Comparison of ENCODE assay signal across 28 cellular contexts in genomic region chr9:101442248-101443136, GRCh38. TPM values are rescaled to one million over a fixed set of nuclear protein-coding genes. Genes with fewer than 3 reads are reported as not detected.
DNase-seq lines count a peak whose midpoint lies in the region; ATAC-seq and FAIRE-seq lines count a peak whose summit lies in the region.
"Had no signal": no experiment of that assay in that cellular context is flagged by ENCODE, and none has a peak within 500 bp of the region (broad histone marks: within the 10 kb centered on the region; RNA-seq: fewer than 3 reads in every experiment).

No MANE protein-coding gene starts in this region.

- no peak overlapping the region for H3K9ac ChIP-seq in rectal smooth muscle tissue (ENCODE audit: low read length)

- peaks cover 4% of the 10 kb centered on the region in 2 donors for H3K4me1 Mint-ChIP-seq in natural killer cell treated with Interleukin-12 subunit alpha and Interleukin-12 subunit beta and Interleukin-15 and Interleukin-18, amount 100 ng/mL, for 72 hours (ENCODE audit: low read depth in 2 of 2)
- H3K4me1 Mint-ChIP-seq: activated CD4-positive, alpha-beta memory T cell treated with anti-CD3 and anti-CD28 coated beads, Interleukin-2, amount 10 ng/mL, durations not matched to agents 7 days and 5 days; immature natural killer cell; stimulated activated memory B cell treated with anti-CD40 and anti-IgM and Interleukin-4, amounts not matched to agents 10 μg/mL and 1 μg/mL and 100 μg/mL, for 72 hours had no signal

- no peaks in the 10 kb centered on the region for H3K9me3 Mint-ChIP-seq in natural killer cell treated with Interleukin-12 subunit alpha and Interleukin-12 subunit beta and Interleukin-15 and Interleukin-18, amount 100 ng/mL, for 72 hours
- H3K9me3 Mint-ChIP-seq: activated CD4-positive, alpha-beta memory T cell treated with anti-CD3 and anti-CD28 coated beads, Interleukin-2, amount 10 ng/mL, durations not matched to agents 7 days and 5 days; stimulated activated memory B cell treated with anti-CD40 and anti-IgM and Interleukin-4, amounts not matched to agents 10 μg/mL and 1 μg/mL and 100 μg/mL, for 72 hours had no signal

- H3K36me3 Mint-ChIP-seq in natural killer cell treated with Interleukin-12 subunit alpha and Interleukin-12 subunit beta and Interleukin-15 and Interleukin-18, amount 100 ng/mL, for 72 hours, result no peaks in the 10 kb centered on the region
- H3K36me3 Mint-ChIP-seq: immature natural killer cell; stimulated activated memory B cell treated with anti-CD40 and anti-IgM and Interleukin-4, amounts not matched to agents 10 μg/mL and 1 μg/mL and 100 μg/mL, for 72 hours had no signal

- DNase-seq in DMS 273 (lab: John Stamatoyannopoulos, UW; ENCODE audit: unreplicated experiment) (peak; percentile 17), DMS 273 treated with DMSO at 0.1 percent for 48 hours (lab: John Stamatoyannopoulos, UW) (no peak), hepatic stellate cell (ENCODE audit: low spot score) (no peak)
- DNase-seq in natural killer cell treated with Interleukin-12 subunit alpha and Interleukin-12 subunit beta and Interleukin-15 and Interleukin-18, amount 100 ng/mL, for 72 hours (ENCODE audit: low spot score), result no peak
- DNase-seq: activated CD4-positive, alpha-beta memory T cell treated with anti-CD3 and anti-CD28 coated beads, Interleukin-2, amount 10 ng/mL, durations not matched to agents 7 days and 5 days; activated effector memory CD4-positive, alpha-beta T cell treated with Interleukin-2 at 50 U/mL for 16 hours; activated T-cell treated with anti-CD3 and anti-CD28 coated beads for 4 hours; effector memory CD4-positive, alpha-beta T cell; foreskin fibroblast; immature natural killer cell; NCI-H187; stimulated activated CD4-positive, alpha-beta T cell treated with anti-CD3 and anti-CD28 coated beads, Interleukin-2, amount 100 ng/mL, for 24 hours; T-helper 1 cell had no signal

- no peak overlapping the region for H3K4me3 Mint-ChIP-seq in natural killer cell treated with Interleukin-12 subunit alpha and Interleukin-12 subunit beta and Interleukin-15 and Interleukin-18, amount 100 ng/mL, for 72 hours
- H3K4me3 Mint-ChIP-seq: activated CD4-positive, alpha-beta memory T cell treated with anti-CD3 and anti-CD28 coated beads, Interleukin-2, amount 10 ng/mL, durations not matched to agents 7 days and 5 days; immature natural killer cell; stimulated activated memory B cell treated with anti-CD40 and anti-IgM and Interleukin-4, amounts not matched to agents 10 μg/mL and 1 μg/mL and 100 μg/mL, for 72 hours had no signal

- no peaks in the 10 kb centered on the region for H3K36me3 ChIP-seq in rectal smooth muscle tissue (ENCODE audit: control insufficient read depth, insufficient read depth, low read length)
- H3K36me3 ChIP-seq: SJSA1, suprapubic skin had no signal

- peaks cover 27 to 49% of the 10 kb centered on the region in 2 donors for H3K27me3 Mint-ChIP-seq in natural killer cell treated with Interleukin-12 subunit alpha and Interleukin-12 subunit beta and Interleukin-15 and Interleukin-18, amount 100 ng/mL, for 72 hours

- FAIRE-seq in islet of Langerhans (lab: Jason Lieb, UNC), result peak; percentile 51
- FAIRE-seq: colon had no signal

- no peaks in the 10 kb centered on the region for H3K27me3 ChIP-seq in rectal smooth muscle tissue (ENCODE audit: control insufficient read depth, insufficient read depth, low read length)
- H3K27me3 ChIP-seq: suprapubic skin had no signal

- no peaks in the 10 kb centered on the region for H3K4me1 ChIP-seq in rectal smooth muscle tissue (ENCODE audit: control insufficient read depth, insufficient read depth, low read length)
- H3K4me1 ChIP-seq: suprapubic skin had no signal

- no peak for ATAC-seq in natural killer cell treated with Interleukin-12 subunit alpha and Interleukin-12 subunit beta and Interleukin-15 and Interleukin-18, amount 100 ng/mL, for 72 hours
- ATAC-seq: activated CD4-positive, CD25-positive, alpha-beta regulatory T cell treated with anti-CD3 and anti-CD28 coated beads, Interleukin-2, amount 50 U/mL, for 24 hours; HCT116; stimulated activated memory B cell treated with anti-CD40 and anti-IgM and Interleukin-4, amounts not matched to agents 10 μg/mL and 1 μg/mL and 100 μg/mL, for 72 hours had no signal

- H3K27ac Mint-ChIP-seq in natural killer cell treated with Interleukin-12 subunit alpha and Interleukin-12 subunit beta and Interleukin-15 and Interleukin-18, amount 100 ng/mL, for 72 hours, result no peak overlapping the region
- H3K27ac Mint-ChIP-seq: activated CD4-positive, alpha-beta memory T cell treated with anti-CD3 and anti-CD28 coated beads, Interleukin-2, amount 10 ng/mL, durations not matched to agents 7 days and 5 days; immature natural killer cell; stimulated activated memory B cell treated with anti-CD40 and anti-IgM and Interleukin-4, amounts not matched to agents 10 μg/mL and 1 μg/mL and 100 μg/mL, for 72 hours had no signal

- H3K4me3 ChIP-seq in rectal smooth muscle tissue (ENCODE audit: low read length), result no peak overlapping the region
- H3K4me3 ChIP-seq: lung, psoas muscle, SJSA1, smooth muscle cell, suprapubic skin had no signal

- peak overlapping the region; percentile 17 for H3K27ac ChIP-seq in rectal smooth muscle tissue (ENCODE audit: low read depth, low read length)
- H3K27ac ChIP-seq: 22Rv1, HL-60, psoas muscle, SJSA1, suprapubic skin had no signal

RNA-seq across cellular contexts. Expression of gene ALDOB, which starts 6.9 kb away (rescaled TPM):
- not detected for total RNA-seq in natural killer cell treated with Interleukin-12 subunit alpha and Interleukin-12 subunit beta and Interleukin-15 and Interleukin-18, amount 100 ng/mL, for 72 hours
- total RNA-seq: activated CD4-positive, alpha-beta memory T cell treated with anti-CD3 and anti-CD28 coated beads, Interleukin-2, amount 10 ng/mL, durations not matched to agents 7 days and 5 days; LHCN-M2; SJSA1; smooth muscle cell had no signal

RNA-seq across cellular contexts. Expression of gene ZNF189, which starts 43.8 kb away (rescaled TPM):
- 10 to 100 TPM; 11.1 to 12.6 TPM for total RNA-seq in natural killer cell treated with Interleukin-12 subunit alpha and Interleukin-12 subunit beta and Interleukin-15 and Interleukin-18, amount 100 ng/mL, for 72 hours

RNA-seq across cellular contexts. Expression of gene MRPL50, which starts 44.1 kb away (rescaled TPM):
- 10 to 100 TPM in 1 of 2 donors, 1 to 10 TPM in 1; 9.1 to 10.5 TPM for total RNA-seq in natural killer cell treated with Interleukin-12 subunit alpha and Interleukin-12 subunit beta and Interleukin-15 and Interleukin-18, amount 100 ng/mL, for 72 hours

RNA-seq across cellular contexts. Expression of gene BAAT, which starts 57.7 kb away (rescaled TPM):
- total RNA-seq in natural killer cell treated with Interleukin-12 subunit alpha and Interleukin-12 subunit beta and Interleukin-15 and Interleukin-18, amount 100 ng/mL, for 72 hours, result under 1 TPM in 1 of 2 donors, not detected in 1; 0.07 TPM
- total RNA-seq: activated CD4-positive, alpha-beta memory T cell treated with anti-CD3 and anti-CD28 coated beads, Interleukin-2, amount 10 ng/mL, durations not matched to agents 7 days and 5 days; SJSA1; smooth muscle cell; ureter had no signal
